In genomic region chr2:207758010-207758409, GRCh38 we compare ENCODE assay signal across 22 cellular contexts. TPM values are rescaled to one million over a fixed set of nuclear protein-coding genes. Genes with fewer than 3 reads are reported as not detected.
DNase-seq lines count a peak whose midpoint lies in the region; ATAC-seq, FAIRE-seq and TF ChIP-seq lines count a peak whose summit lies in the region.
"Had no signal": no experiment of that assay in that cellular context is flagged by ENCODE, and none has a peak within 500 bp of the region (broad histone marks: within the 10 kb centered on the region; RNA-seq: fewer than 3 reads in every experiment).

No MANE protein-coding gene starts in this region.

- TF ChIP-seq RAD21 in K562 (CRISPR knock-in tag; conservative IDR thresholded peaks at IDR 0.05 in 1 of 2, IDR thresholded peaks at IDR 0.05 in 1 of 2): no peak

- CTCF ChIA-PET in K562 (lab: Yijun Ruan, JAX; ENCODE audit: low intra/inter-chr PET ratio): no interaction called here

- no peaks in the 10 kb centered on the region for H3K9me1 ChIP-seq in K562 (ENCODE audit: control insufficient read depth, insufficient read depth, low read length)

- TF ChIP-seq CTCF in GM23338 (conservative IDR thresholded peaks at IDR 0.05; ENCODE audit: low read depth in 2 of 2) (no peak), K562 (IDR thresholded peaks at IDR 0.05 in 2 of 3, conservative IDR thresholded peaks at IDR 0.05 in 1 of 3; ENCODE audit: insufficient read depth in 2 of 3, low read depth in 1 of 3, low read length in 3 of 3) (no peak), neural progenitor cell (IDR thresholded peaks at IDR 0.05) (no peak)

- H3K4me3 ChIP-seq in GM23338 (no peak overlapping the region), K562 (no peak overlapping the region), neural progenitor cell (no peak overlapping the region)
- H3K4me3 ChIP-seq: BLaER1 treated with 17β-estradiol and CSF1 and Interleukin-3, amounts not matched to agents 10 nM and 100 nM; GM12878; HAP-1 had no signal

- H3K9ac ChIP-seq in K562 (ENCODE audit: insufficient read depth in 1 of 2, low read depth in 2 of 2, low read length in 2 of 2): no peak overlapping the region
- H3K9ac ChIP-seq in neural progenitor cell: no peak overlapping the region
- H3K9ac ChIP-seq: BLaER1 treated with 17β-estradiol and CSF1 and Interleukin-3, amounts not matched to agents 10 nM and 100 nM had no signal

- H3K36me3 Mint-ChIP-seq in GM23338 (ENCODE audit: low read depth): peaks cover 38% of the 10 kb centered on the region
- H3K36me3 Mint-ChIP-seq in neural progenitor cell: peaks cover 2% of the 10 kb centered on the region

- no peak for DNase-seq in GM23338 (ENCODE audit: low spot score)
- no peak for DNase-seq in K562 (ENCODE audit: extremely low read depth in 1 of 4, low spot score in 3 of 4)
- no peak for DNase-seq in neural progenitor cell (ENCODE audit: low spot score)
- DNase-seq in NCI-H446 (lab: John Stamatoyannopoulos, UW): no peak
- DNase-seq in SIG-M5 (lab: John Stamatoyannopoulos, UW): no peak
- no peak for DNase-seq in DMS153 (lab: John Stamatoyannopoulos, UW)
- DNase-seq: Calu3; CD4-positive, alpha-beta T cell; CD8-positive, alpha-beta memory T cell; DMS79; EL; GDM1; GOT3; HFFc6 had no signal

- H3K9me3 Mint-ChIP-seq in GM23338 (no peaks in the 10 kb centered on the region), neural progenitor cell (no peaks in the 10 kb centered on the region)
- H3K9me3 Mint-ChIP-seq: CD14-positive monocyte; CD4-positive, alpha-beta T cell; CD8-positive, alpha-beta memory T cell; HFFc6 had no signal

- peaks cover 27% of the 10 kb centered on the region for H3K4me1 ChIP-seq in GM23338 (ENCODE audit: insufficient read depth)
- no peaks in the 10 kb centered on the region; a peak in 2 of 5 replicates for H3K4me1 ChIP-seq in K562 (replicated peaks in 1 of 2; ENCODE audit: control insufficient read depth in 2 of 2, insufficient read depth in 2 of 2, low read length in 2 of 2)
- H3K4me1 ChIP-seq in neural progenitor cell: peaks cover 16% of the 10 kb centered on the region

- in situ Hi-C loops in K562 (cut with MboI): no loop called here

- H3K4me3 Mint-ChIP-seq in GM23338 (no peak overlapping the region), neural progenitor cell (no peak overlapping the region)
- H3K4me3 Mint-ChIP-seq: B cell; CD14-positive monocyte; CD4-positive, alpha-beta T cell; CD8-positive, alpha-beta memory T cell; HFFc6 had no signal

- H2AFZ ChIP-seq in GM23338: no peak overlapping the region
- H2AFZ ChIP-seq in K562 (ENCODE audit: low read depth, low read length): no peak overlapping the region
- H2AFZ ChIP-seq in neural progenitor cell (replicated peaks): no peak overlapping the region

- H3K79me2 ChIP-seq in GM23338 (replicated peaks; ENCODE audit: insufficient read depth) (peaks cover 40% of the 10 kb centered on the region), K562 (ENCODE audit: control insufficient read depth, insufficient read depth, low read length) (peaks cover 7% of the 10 kb centered on the region; the same call in 2 of the 3 replicates), neural progenitor cell (ENCODE audit: low read depth) (peaks cover 84% of the 10 kb centered on the region)

- H4K20me1 ChIP-seq in GM23338 (replicated peaks; ENCODE audit: insufficient read depth) (peaks cover 30% of the 10 kb centered on the region), K562 (replicated peaks; ENCODE audit: control insufficient read depth, insufficient read depth, low read length) (no peaks in the 10 kb centered on the region), neural progenitor cell (ENCODE audit: low read depth) (peaks cover 95% of the 10 kb centered on the region)

- H3K9me2 ChIP-seq in GM23338 (ENCODE audit: insufficient read depth): no peaks in the 10 kb centered on the region

- H3K4me1 Mint-ChIP-seq in GM23338 (peaks cover 33% of the 10 kb centered on the region), neural progenitor cell (no peaks in the 10 kb centered on the region)
- H3K4me1 Mint-ChIP-seq: CD14-positive monocyte; CD8-positive, alpha-beta memory T cell had no signal

- TF ChIP-seq POLR2A in K562 (conservative IDR thresholded peaks at IDR 0.05): no peak

- H3K4me2 ChIP-seq in GM23338: no peak overlapping the region
- H3K4me2 ChIP-seq in K562 (ENCODE audit: insufficient read depth, low read length): no peak overlapping the region
- H3K4me2 ChIP-seq in neural progenitor cell: no peak overlapping the region
- H3K4me2 ChIP-seq: BLaER1 treated with 17β-estradiol and CSF1 and Interleukin-3, amounts not matched to agents 10 nM and 100 nM had no signal

- H3K36me3 ChIP-seq in GM23338 (ENCODE audit: insufficient read depth) (peaks cover 35% of the 10 kb centered on the region), K562 (ENCODE audit: control insufficient read depth, insufficient read depth, low read length) (peaks cover 20% of the 10 kb centered on the region), neural progenitor cell (peaks cover 30% of the 10 kb centered on the region)

- H3K9me3 ChIP-seq in K562 (replicated peaks; ENCODE audit: control insufficient read depth, insufficient read depth, low read depth, low read length): no peaks in the 10 kb centered on the region
- H3K9me3 ChIP-seq in neural progenitor cell (ENCODE audit: low read depth): no peaks in the 10 kb centered on the region
- H3K9me3 ChIP-seq: BLaER1 treated with 17β-estradiol and CSF1 and Interleukin-3, amounts not matched to agents 10 nM and 100 nM; HAP-1 had no signal

- H3K27ac ChIP-seq in GM23338 (ENCODE audit: low read depth): peak overlapping the region; percentile 73
- no peak overlapping the region for H3K27ac ChIP-seq in K562 (ENCODE audit: extremely low read depth, low read depth, low read length)
- peak overlapping the region; percentile 88 for H3K27ac ChIP-seq in neural progenitor cell
- H3K27ac ChIP-seq: BLaER1 treated with 17β-estradiol and CSF1 and Interleukin-3, amounts not matched to agents 10 nM and 100 nM had no signal

- H3K27ac Mint-ChIP-seq in GM23338 (no peak overlapping the region), neural progenitor cell (no peak overlapping the region)
- H3K27ac Mint-ChIP-seq: B cell; CD14-positive monocyte; CD4-positive, alpha-beta T cell; CD8-positive, alpha-beta memory T cell; HFFc6 had no signal

- TF ChIP-seq EP300 in K562 (IDR thresholded peaks at IDR 0.05; ENCODE audit: low read length): no peak

- intact Hi-C loops in K562 (cut with micrococcal nuclease): no loop called here

- peaks cover 7% of the 10 kb centered on the region for H3K27me3 Mint-ChIP-seq in GM23338 (ENCODE audit: insufficient read depth, low read depth, poor library complexity)
- peaks cover 7% of the 10 kb centered on the region for H3K27me3 Mint-ChIP-seq in neural progenitor cell (ENCODE audit: insufficient read depth, low read depth)
- H3K27me3 Mint-ChIP-seq: B cell had no signal

- no peaks in the 10 kb centered on the region for H3K27me3 ChIP-seq in GM23338 (ENCODE audit: insufficient read depth)
- H3K27me3 ChIP-seq in K562 (ENCODE audit: control insufficient read depth in 2 of 2, insufficient read depth in 2 of 2, low read length in 2 of 2): no peaks in the 10 kb centered on the region
- no peaks in the 10 kb centered on the region for H3K27me3 ChIP-seq in neural progenitor cell
- H3K27me3 ChIP-seq: BLaER1 treated with 17β-estradiol and CSF1 and Interleukin-3, amounts not matched to agents 10 nM and 100 nM had no signal

- BruUV-seq in K562 (replicated peaks; lab: Mats Ljungman, UMichigan): no TSS peak

- no peak for FAIRE-seq in K562 (lab: Jason Lieb, UNC)
- FAIRE-seq: A204.1, GM12878, GM19239, H54 had no signal

- POLR2A ChIA-PET in K562 (lab: Yijun Ruan, JAX): interaction anchor here (1.2 kb wide), 1 partner anchor 8 kb away, joined by 6 read pairs; no protein-coding TSS in a partner anchor

- ATAC-seq in GM23338: no peak
- no peak for ATAC-seq in K562
- ATAC-seq: GM12878 had no signal

- H3F3A ChIP-seq in GM23338 (replicated peaks; ENCODE audit: low read depth) (peaks cover 22% of the 10 kb centered on the region; the same call in 1 of the 2 replicates), neural progenitor cell (ENCODE audit: low read depth) (peaks cover 100% of the 10 kb centered on the region)

RNA-seq across cellular contexts. Expression of gene FZD5, which starts 11.7 kb away (rescaled TPM):
- total RNA-seq in GM23338 (2014; rRNA removed; shearing (Covaris generic)): 80.5 and 94.8 TPM in 2 replicates
- 28.1 and 32.3 TPM in 2 replicates for polyA plus RNA-seq in GM23338 (2016; fragmentation: Nextera tagmentation; extraction: Ambion mirVana)
- total RNA-seq in K562 (2011; cell fraction: chromatin; rRNA removed; ENCODE audit: low replicate concordance): 12.4 and 17.4 TPM in 2 replicates
- total RNA-seq in K562 (2011; cell fraction: nucleolus; rRNA removed): 14.3 and 15.3 TPM in 2 replicates
- total RNA-seq in K562 (2011; cell fraction: nucleoplasm; rRNA removed): 21.9 and 32.4 TPM in 2 replicates
- total RNA-seq in K562 (2014; rRNA removed): 8.8 and 9.7 TPM in 2 replicates
- 7.2 and 7.7 TPM in 2 replicates for total RNA-seq in K562 (2014; rRNA removed; fragmentation: Illumina TruSeq; extraction: Trizol)
- 5.6 and 5.9 TPM in 2 replicates for total RNA-seq in K562 (2015; rRNA removed; fragmentation: Illumina TruSeq; extraction: Trizol)
- total RNA-seq in K562 (2021): 14.6 and 15.8 TPM in 2 replicates
- polyA plus RNA-seq in K562 (2011; rRNA removed): 4.1 and 4.3 TPM in 2 replicates
- 3.2 and 4.3 TPM in 2 replicates for polyA plus RNA-seq in K562 (2011; cell fraction: cytosol; rRNA removed)
- polyA plus RNA-seq in K562 (2011; cell fraction: nucleus; rRNA removed): 7.6 and 8.4 TPM in 2 replicates
- polyA plus RNA-seq in K562 (2012): 3.3 and 4.3 TPM in 2 replicates
- 5.1 and 5.3 TPM in 2 replicates for polyA plus RNA-seq in K562 (2014; fragmentation: Illumina TruSeq; extraction: Trizol)
- 1 to 10 TPM; 3.7 to 7.7 TPM for polyA plus RNA-seq in K562 (2014; fragmentation: Nextera tagmentation; extraction: Ambion mirVana)
- 4.5 and 5.3 TPM in 2 replicates for polyA plus RNA-seq in K562 (2014; rRNA removed)
- 10.9 and 12.2 TPM in 2 replicates for polyA minus RNA-seq in K562 (2011; rRNA and poly(A)+ RNA removed)
- polyA minus RNA-seq in K562 (2011; cell fraction: cytosol; rRNA and poly(A)+ RNA removed): 11.1 and 12.5 TPM in 2 replicates
- 12.0 and 16.7 TPM in 2 replicates for polyA minus RNA-seq in K562 (2011; cell fraction: nucleus; rRNA and poly(A)+ RNA removed)
- 178 and 240 TPM in 2 replicates for total RNA-seq in neural progenitor cell (ENCODE audit: low replicate concordance)

RNA-seq across cellular contexts. Expression of gene CCNYL1, which starts 46.6 kb away (rescaled TPM):
- total RNA-seq in GM23338 (2014; rRNA removed; shearing (Covaris generic)): 32.1 and 35.1 TPM in 2 replicates
- polyA plus RNA-seq in GM23338 (2016; fragmentation: Nextera tagmentation; extraction: Ambion mirVana) (19.6 and 20.8 TPM in 2 replicates), K562 (2011; rRNA removed) (5.5 and 7.5 TPM in 2 replicates), K562 (2014; fragmentation: Illumina TruSeq; extraction: Trizol) (6.7 and 7.1 TPM in 2 replicates), K562 (2014; fragmentation: Nextera tagmentation; extraction: Ambion mirVana) (1 to 10 TPM; 1.9 to 2.1 TPM), K562 (2014; rRNA removed) (4.0 and 5.2 TPM in 2 replicates)
- 3.1 and 7.4 TPM in 2 replicates for total RNA-seq in K562 (2011; cell fraction: chromatin; rRNA removed; ENCODE audit: low replicate concordance)
- 2.8 and 3.3 TPM in 2 replicates for total RNA-seq in K562 (2011; cell fraction: nucleolus; rRNA removed)
- total RNA-seq in K562 (2011; cell fraction: nucleoplasm; rRNA removed): 5.4 and 9.6 TPM in 2 replicates
- total RNA-seq in K562 (2014; rRNA removed) (2.1 and 3.3 TPM in 2 replicates), K562 (2014; rRNA removed; fragmentation: Illumina TruSeq; extraction: Trizol) (3.7 and 4.4 TPM in 2 replicates), K562 (2015; rRNA removed; fragmentation: Illumina TruSeq; extraction: Trizol) (4.1 and 4.7 TPM in 2 replicates), K562 (2021) (4.5 and 6.0 TPM in 2 replicates), neural progenitor cell (ENCODE audit: low replicate concordance) (15.0 and 22.0 TPM in 2 replicates)
- 1.9 and 3.2 TPM in 2 replicates for polyA plus RNA-seq in K562 (2011; cell fraction: cytosol; rRNA removed)
- 2.5 and 3.7 TPM in 2 replicates for polyA plus RNA-seq in K562 (2011; cell fraction: nucleus; rRNA removed)
- 4.7 and 5.9 TPM in 2 replicates for polyA plus RNA-seq in K562 (2012)
- polyA minus RNA-seq in K562 (2011; rRNA and poly(A)+ RNA removed): 6.5 and 11.2 TPM in 2 replicates
- 3.3 and 4.0 TPM in 2 replicates for polyA minus RNA-seq in K562 (2011; cell fraction: cytosol; rRNA and poly(A)+ RNA removed)
- 1.5 and 3.6 TPM in 2 replicates for polyA minus RNA-seq in K562 (2011; cell fraction: nucleus; rRNA and poly(A)+ RNA removed)
